ENCODE assay signal across 12 cellular contexts in genomic region chr2:8573234-8573941, GRCh38.
DNase-seq lines count a peak whose midpoint lies in the region; ATAC-seq, FAIRE-seq and TF ChIP-seq lines count a peak whose summit lies in the region.
"Had no signal": no experiment of that assay in that cellular context is flagged by ENCODE, and none has a peak within 500 bp of the region (broad histone marks: within the 10 kb centered on the region; RNA-seq: fewer than 3 reads in every experiment).

No MANE protein-coding gene starts in this region.

- peaks cover 0 to 2% of the 10 kb centered on the region in 2 experiments for H4K20me1 ChIP-seq in H1 (replicated peaks in 1 of 2; ENCODE audit: control insufficient read depth in 1 of 2, insufficient read depth in 2 of 2, low read length in 2 of 2)

- POLR2A ChIA-PET in H1 (lab: Charles Lee; ENCODE audit: partially characterized antibody) = interaction anchor here (0.7 to 3.2 kb wide), 3 partner anchors 10 to 108 kb away, joined by 3 to 13 read pairs (median 3); partner anchors contain the start of gene ID2

- H3K36me3 ChIP-seq in H1 (ENCODE audit: control insufficient read depth in 2 of 4, insufficient read depth in 4 of 4, low read length in 3 of 4) = no peaks in the 10 kb centered on the region
- H3K36me3 ChIP-seq: right atrium auricular region had no signal

- TF ChIP-seq EP300 in H1 (IDR thresholded peaks at IDR 0.05; ENCODE audit: borderline replicate concordance in 1 of 2, low read depth in 2 of 2, low read length in 2 of 2) = peak in 1 of 2 experiments; percentile 18; a peak in 1 of 3 replicates

- H2BK12ac ChIP-seq in H1 (ENCODE audit: low read depth, low read length) = peak overlapping the region; percentile 43; the same call in 1 of the 2 replicates

- H4K91ac ChIP-seq in H1 (replicated peaks; ENCODE audit: insufficient read length, low read length) = peak overlapping the region; percentile 52

- TF ChIP-seq POLR2A in H1 (IDR thresholded peaks at IDR 0.05; ENCODE audit: control extremely low read depth in 1 of 2, low read depth in 2 of 2, low read length in 2 of 2) = no peak

- 85% methylated on average over 22 of the region's 22 CpGs; no CpG with 5 or more reads in 1 of the 2 experiments for WGBS in H1 (ENCODE audit: extremely low coverage in 1 of 2, insufficient coverage in 1 of 2, insufficient read length in 1 of 2, insufficient replicate concordance in 2 of 2, low coverage in 1 of 2, low lambda C conversion rate in 2 of 2, missing lambda C conversion rate in 1 of 2), 2 experiments

- H3K14ac ChIP-seq in H1 (ENCODE audit: insufficient read length) = no peak overlapping the region

- no peak overlapping the region for H3K4me3 ChIP-seq in H1 (ENCODE audit: extremely low read depth in 1 of 4, insufficient read depth in 2 of 4, low read depth in 3 of 4, low read length in 4 of 4)
- H3K4me3 ChIP-seq: right atrium auricular region had no signal

- peaks cover 17% of the 10 kb centered on the region for H3K27me3 Mint-ChIP-seq in osteocyte (ENCODE audit: unreplicated experiment)

- DNase-seq in HuH-7.5 (ENCODE audit: low spot score) = peak; percentile 30
- peak; percentile 88 for DNase-seq in NCI-H2196 treated with DMSO at 0.1 percent for 48 hours (lab: John Stamatoyannopoulos, UW; ENCODE audit: unreplicated experiment)
- peak in 1 of 2 experiments; percentile 51 for DNase-seq in H1 (ENCODE audit: low read depth in 1 of 2, low spot score in 2 of 2)
- DNase-seq in stimulated activated CD8-positive, alpha-beta memory T cell treated with anti-CD3 and anti-CD28 coated beads, Interleukin-4, amount 100 ng/mL, for 48 hours = peak; percentile 20
- DNase-seq in osteocyte (ENCODE audit: extremely low spot score, unreplicated experiment) = no peak
- DNase-seq: amniotic stem cell, midbrain had no signal

- H3K4me1 ChIP-seq in H1 (replicated peaks in 1 of 4; ENCODE audit: control insufficient read depth in 3 of 4, insufficient read depth in 4 of 4, low read length in 3 of 4) = peaks cover 0 to 19% (median 8%) of the 10 kb centered on the region in 4 experiments; a peak in 6 of 7 replicates

- no peak overlapping the region for H2BK15ac ChIP-seq in H1 (ENCODE audit: low read length)

- no peak overlapping the region for H3K4me2 ChIP-seq in H1 (ENCODE audit: insufficient read depth in 1 of 2, low read depth in 2 of 2, low read length in 2 of 2)

- H4K8ac ChIP-seq in H1 (ENCODE audit: extremely low read depth, insufficient read depth, low read length) = 0 out of 2 replicates have a peak overlapping the region, but pooled peaks have one; percentile 29

- no peaks in the 10 kb centered on the region for H3K79me2 ChIP-seq in H1 (ENCODE audit: control insufficient read depth in 1 of 2, insufficient read depth in 2 of 2, low read length in 2 of 2)

- H3K27ac Mint-ChIP-seq in osteocyte (ENCODE audit: unreplicated experiment) = no peak overlapping the region
- H3K27ac Mint-ChIP-seq: activated CD8-positive, alpha-beta memory T cell treated with anti-CD3 and anti-CD28 coated beads, Interleukin-2, amount 10 ng/mL, durations not matched to agents 7 days and 5 days had no signal

- H3K56ac ChIP-seq in H1 (replicated peaks; ENCODE audit: insufficient read length, low read depth, low read length) = no peak overlapping the region

- no peaks in the 10 kb centered on the region for H3K9me3 Mint-ChIP-seq in osteocyte (ENCODE audit: unreplicated experiment)
- H3K9me3 Mint-ChIP-seq: T-cell had no signal

- peak overlapping the region; percentile 80; the same call in 1 of the 2 replicates for H2BK20ac ChIP-seq in H1 (ENCODE audit: low read length)

- no peak overlapping the region for H4K5ac ChIP-seq in H1 (ENCODE audit: insufficient read length, low read depth, low read length)

- H2AK5ac ChIP-seq in H1 (ENCODE audit: low read depth, low read length) = 0 out of 2 replicates have a peak overlapping the region, but pooled peaks have one; percentile 7

- no peak for TF ChIP-seq RAD21 in H1 (IDR thresholded peaks at IDR 0.05 in 1 of 2, conservative IDR thresholded peaks at IDR 0.05 in 1 of 2; ENCODE audit: low read depth in 2 of 2, low read length in 2 of 2)

- H3K27me3 ChIP-seq in H1 (replicated peaks in 1 of 4; ENCODE audit: control insufficient read depth in 3 of 4, extremely low read depth in 1 of 4, insufficient read depth in 3 of 4, low read length in 3 of 4) = peaks cover 0 to 1% (median 0%) of the 10 kb centered on the region in 4 experiments; a peak in 1 of 7 replicates
- H3K27me3 ChIP-seq: right atrium auricular region had no signal

- CTCF ChIA-PET in H1 (lab: Charles Lee; ENCODE audit: partially characterized antibody) = interaction anchor here (0.8 to 2.7 kb wide), 6 partner anchors 10 to 120 kb away, joined by 3 to 11 read pairs (median 4); no protein-coding TSS in a partner anchor

- peaks cover 2% of the 10 kb centered on the region; the same call in 1 of the 2 replicates for H3K23me2 ChIP-seq in H1 (ENCODE audit: low read depth, low read length)

- peak overlapping the region; percentile 26; the same call in 1 of the 2 replicates for H2AFZ ChIP-seq in H1 (ENCODE audit: low read length)

- peak overlapping the region; percentile 28; the same call in 1 of the 2 replicates for H2BK5ac ChIP-seq in H1 (ENCODE audit: low read depth, low read length)

- no peak overlapping the region for H3K4ac ChIP-seq in H1 (replicated peaks; ENCODE audit: insufficient read length, low read depth, low read length)

- FAIRE-seq in H1 (lab: Jason Lieb, UNC) = no peak

- no peak overlapping the region for H3K23ac ChIP-seq in H1 (ENCODE audit: insufficient read length)

- H3K4me1 Mint-ChIP-seq in osteocyte (ENCODE audit: unreplicated experiment) = no peaks in the 10 kb centered on the region

- H3K27ac ChIP-seq in H1 (ENCODE audit: low read depth, low read length) = no peak overlapping the region
- H3K27ac ChIP-seq: right atrium auricular region had no signal

- ATAC-seq in HG03095 (IDR thresholded peaks at IDR 0.05; ENCODE audit: unreplicated experiment) = no peak
- ATAC-seq in HG03469 (IDR thresholded peaks at IDR 0.05; ENCODE audit: unreplicated experiment) = no peak
- ATAC-seq: activated CD8-positive, alpha-beta memory T cell treated with anti-CD3 and anti-CD28 coated beads, Interleukin-2, amount 10 ng/mL, durations not matched to agents 7 days and 5 days; T-cell had no signal

- H3K79me1 ChIP-seq in H1 (ENCODE audit: low read depth, low read length) = no peaks in the 10 kb centered on the region

- H3K36me3 Mint-ChIP-seq in osteocyte (ENCODE audit: unreplicated experiment) = no peaks in the 10 kb centered on the region
- H3K36me3 Mint-ChIP-seq: activated CD8-positive, alpha-beta memory T cell treated with anti-CD3 and anti-CD28 coated beads, Interleukin-2, amount 10 ng/mL, durations not matched to agents 7 days and 5 days; T-cell had no signal

- no peak overlapping the region for H3K4me3 Mint-ChIP-seq in osteocyte (ENCODE audit: unreplicated experiment)
- H3K4me3 Mint-ChIP-seq: activated CD8-positive, alpha-beta memory T cell treated with anti-CD3 and anti-CD28 coated beads, Interleukin-2, amount 10 ng/mL, durations not matched to agents 7 days and 5 days had no signal

- H3K18ac ChIP-seq in H1 (ENCODE audit: extremely low read depth, low read length) = peak overlapping the region; percentile 71

- H3K9ac ChIP-seq in H1 (replicated peaks in 1 of 4; ENCODE audit: extremely low read depth in 1 of 4, low read depth in 3 of 4, low read length in 3 of 4) = no peak overlapping the region; a peak in 2 of 7 replicates

- no peaks in the 10 kb centered on the region for H3K9me3 ChIP-seq in H1 (ENCODE audit: insufficient read depth in 2 of 2, low read depth in 1 of 2, low read length in 1 of 2)
- H3K9me3 ChIP-seq: right atrium auricular region had no signal

- no peak for TF ChIP-seq CTCF in H1 (IDR thresholded peaks at IDR 0.05; ENCODE audit: control extremely low read depth in 1 of 3, insufficient read depth in 1 of 3, low read depth in 1 of 3, low read length in 3 of 3)
- no peak for TF ChIP-seq CTCF in osteocyte (IDR thresholded peaks at IDR 0.05)

- peak overlapping the region; percentile 14 for H2BK120ac ChIP-seq in H1 (replicated peaks; ENCODE audit: low read depth, low read length)

TF ChIP-seq in H1, 55 proteins besides CTCF, POLR2A, EP300 and RAD21 (continues in another document):
- TF ChIP-seq TCF12 (IDR thresholded peaks at IDR 0.05; ENCODE audit: low read depth, low read length) (peak; percentile 76; the same call in 1 of the 2 replicates), TBP (IDR thresholded peaks at IDR 0.05; ENCODE audit: low read depth, low read length) (no peak), BRCA1 (IDR thresholded peaks at IDR 0.05; ENCODE audit: low read depth, low read length) (no peak), RBBP5 (IDR thresholded peaks at IDR 0.05; ENCODE audit: borderline replicate concordance, low read depth, low read length) (0 out of 2 replicates have a peak, but pooled peaks have one; percentile 21), HDAC2 (IDR thresholded peaks at IDR 0.05; ENCODE audit: borderline replicate concordance in 1 of 2, low read depth in 2 of 2, low read length in 2 of 2) (0 out of 4 replicates have a peak, but pooled peaks of 1 of the 2 experiments have one; percentile 29), HDAC6 (IDR thresholded peaks at IDR 0.05; ENCODE audit: low read depth, low read length) (no peak), RNF2 (IDR thresholded peaks at IDR 0.05; ENCODE audit: borderline replicate concordance, low read depth, low read length, missing control alignments, poor library complexity, severe bottlenecking) (no peak)
